Comparison of ENCODE assay signal across 30 cellular contexts in genomic region chr5:2993301-2993700, GRCh38.
"Had no signal": no experiment of that assay in that cellular context is flagged by ENCODE, and none has a peak within 500 bp of the region (broad histone marks: within the 10 kb centered on the region; RNA-seq: fewer than 3 reads in every experiment).

No MANE protein-coding gene starts in this region.

- H3K27me3 ChIP-seq: neutrophil, ovary, right lobe of liver, sigmoid colon, testis, tibial artery, transverse colon, upper lobe of right lung, uterus had no signal

- H3K4me1 Mint-ChIP-seq: naive thymus-derived CD4-positive, alpha-beta T cell; natural killer cell; stimulated activated effector memory CD8-positive, alpha-beta T cell treated with anti-CD3 and anti-CD28 coated beads, Interleukin-12 subunit alpha, Interleukin-12 subunit beta, amount 100 ng/mL, for 72 hours; stimulated activated naive B cell treated with anti-CD40 and anti-IgM and Interleukin-4, amounts not matched to agents 10 μg/mL and 1 μg/mL and 100 μg/mL, for 72 hours; stimulated activated naive CD8-positive, alpha-beta T cell treated with anti-CD3 and anti-CD28 coated beads, Interleukin-15, amount 100 ng/mL, for 72 hours had no signal

- H3K4me3 ChIP-seq: ovary, psoas muscle, right lobe of liver, sigmoid colon, suprapubic skin, testis, tibial artery, transverse colon, upper lobe of right lung, uterus had no signal

- H3K36me3 Mint-ChIP-seq: naive thymus-derived CD4-positive, alpha-beta T cell; natural killer cell; stimulated activated effector memory CD8-positive, alpha-beta T cell treated with anti-CD3 and anti-CD28 coated beads, Interleukin-12 subunit alpha, Interleukin-12 subunit beta, amount 100 ng/mL, for 72 hours; stimulated activated naive B cell treated with anti-CD40 and anti-IgM and Interleukin-4, amounts not matched to agents 10 μg/mL and 1 μg/mL and 100 μg/mL, for 72 hours; type B pancreatic cell had no signal

- H3K9me3 ChIP-seq: neutrophil, ovary, psoas muscle, right lobe of liver, sigmoid colon, suprapubic skin, testis, tibial artery, transverse colon, upper lobe of right lung, uterus had no signal

- DNase-seq: naive thymus-derived CD4-positive, alpha-beta T cell; natural killer cell; nucleus accumbens; ovary; posterior cingulate gyrus; psoas muscle; right cardiac atrium; right lobe of liver; sigmoid colon; small intestine; stimulated activated CD4-positive, alpha-beta T cell treated with anti-CD3 and anti-CD28 coated beads, Interleukin-15, amount 100 ng/mL, for 24 hours; stimulated activated CD4-positive, alpha-beta T cell treated with anti-CD3 and anti-CD28 coated beads, Interleukin-2, amount 100 ng/mL, for 24 hours; stimulated activated CD4-positive, alpha-beta T cell treated with anti-CD3 and anti-CD28 coated beads, Interleukin-2, amount 100 ng/mL, for 48 hours; stimulated activated CD4-positive, alpha-beta T cell treated with anti-CD3 and anti-CD28 coated beads, Interleukin-4, amount 100 ng/mL, for 24 hours; stimulated activated naive B cell treated with anti-CD40 and anti-IgM and Interleukin-4, amounts not matched to agents 10 μg/mL and 1 μg/mL and 100 μg/mL, for 72 hours; stimulated activated naive CD8-positive, alpha-beta T cell treated with anti-CD3 and anti-CD28 coated beads, Interleukin-15, amount 100 ng/mL, for 72 hours; stimulated activated naive CD8-positive, alpha-beta T cell treated with anti-CD3 and anti-CD28 coated beads, Interleukin-15, Interleukin-2, amounts not matched to agents 100 U/mL and 50 U/mL, for 24 hours; substantia nigra; testis; tibial artery; transverse colon; upper lobe of right lung; uterus had no signal

- H3K27me3 Mint-ChIP-seq: naive thymus-derived CD4-positive, alpha-beta T cell; stimulated activated naive B cell treated with anti-CD40 and anti-IgM and Interleukin-4, amounts not matched to agents 10 μg/mL and 1 μg/mL and 100 μg/mL, for 72 hours; stimulated activated naive CD8-positive, alpha-beta T cell treated with anti-CD3 and anti-CD28 coated beads, Interleukin-15, amount 100 ng/mL, for 72 hours had no signal

- ATAC-seq: naive thymus-derived CD4-positive, alpha-beta T cell; natural killer cell; psoas muscle; right cardiac atrium; right lobe of liver; stimulated activated effector memory CD8-positive, alpha-beta T cell treated with anti-CD3 and anti-CD28 coated beads, Interleukin-12 subunit alpha, Interleukin-12 subunit beta, amount 100 ng/mL, for 72 hours; stimulated activated naive B cell treated with anti-CD40 and anti-IgM and Interleukin-4, amounts not matched to agents 10 μg/mL and 1 μg/mL and 100 μg/mL, for 72 hours; stimulated activated naive CD8-positive, alpha-beta T cell treated with anti-CD3 and anti-CD28 coated beads, Interleukin-15, amount 100 ng/mL, for 72 hours; stimulated activated naive CD8-positive, alpha-beta T cell treated with anti-CD3 and anti-CD28 coated beads, Interleukin-15, Interleukin-2, amounts not matched to agents 100 U/mL and 50 U/mL, for 24 hours; upper lobe of right lung had no signal

- H3K4me3 Mint-ChIP-seq: naive thymus-derived CD4-positive, alpha-beta T cell; natural killer cell; nephron; stimulated activated effector memory CD8-positive, alpha-beta T cell treated with anti-CD3 and anti-CD28 coated beads, Interleukin-12 subunit alpha, Interleukin-12 subunit beta, amount 100 ng/mL, for 72 hours; stimulated activated naive B cell treated with anti-CD40 and anti-IgM and Interleukin-4, amounts not matched to agents 10 μg/mL and 1 μg/mL and 100 μg/mL, for 72 hours; stimulated activated naive CD8-positive, alpha-beta T cell treated with anti-CD3 and anti-CD28 coated beads, Interleukin-15, amount 100 ng/mL, for 72 hours; type B pancreatic cell had no signal

- H3K27ac ChIP-seq: neutrophil, ovary, parathyroid adenoma, psoas muscle, right lobe of liver, sigmoid colon, suprapubic skin, testis, tibial artery, transverse colon, upper lobe of right lung, uterus had no signal

- H3K36me3 ChIP-seq: neutrophil, ovary, right lobe of liver, sigmoid colon, suprapubic skin, tibial artery, transverse colon, upper lobe of right lung, uterus had no signal

- H3K4me1 ChIP-seq: parathyroid adenoma, psoas muscle, right lobe of liver, sigmoid colon, suprapubic skin, testis, tibial artery, transverse colon, upper lobe of right lung, uterus had no signal

- H3K27ac Mint-ChIP-seq: naive thymus-derived CD4-positive, alpha-beta T cell; natural killer cell; nephron; progenitor cell of endocrine pancreas; stimulated activated effector memory CD8-positive, alpha-beta T cell treated with anti-CD3 and anti-CD28 coated beads, Interleukin-12 subunit alpha, Interleukin-12 subunit beta, amount 100 ng/mL, for 72 hours; stimulated activated naive B cell treated with anti-CD40 and anti-IgM and Interleukin-4, amounts not matched to agents 10 μg/mL and 1 μg/mL and 100 μg/mL, for 72 hours; type B pancreatic cell had no signal

- H3K9me3 Mint-ChIP-seq: nephron, type B pancreatic cell had no signal
